ENCODE assay signal across 17 cellular contexts in genomic region chr10:8069627-8070026, GRCh38. TPM values are rescaled to one million over a fixed set of nuclear protein-coding genes. Genes with fewer than 3 reads are reported as not detected.
A peak's percentile ranks its signal among the peaks of the same experiment; 100 is the strongest.
DNase-seq lines count a peak whose midpoint lies in the region; ATAC-seq and TF ChIP-seq lines count a peak whose summit lies in the region.
"Had no signal": no experiment of that assay in that cellular context is flagged by ENCODE, and none has a peak within 500 bp of the region (broad histone marks: within the 10 kb centered on the region; RNA-seq: fewer than 3 reads in every experiment).

No MANE protein-coding gene starts in this region.

- no peak overlapping the region for H3K9ac ChIP-seq in smooth muscle cell (ENCODE audit: low read depth)
- H3K9ac ChIP-seq: GM23248 had no signal

- H3K36me3 ChIP-seq in smooth muscle cell (ENCODE audit: low read depth) (no peaks in the 10 kb centered on the region), Peyer's patch (no peaks in the 10 kb centered on the region)
- H3K36me3 ChIP-seq: brain microvascular endothelial cell had no signal

- TF ChIP-seq POLR2A in Peyer's patch (IDR thresholded peaks at IDR 0.05): no peak

- peak overlapping the region; percentile 15 for H3K4me2 ChIP-seq in smooth muscle cell

- peaks cover 7% of the 10 kb centered on the region for H3K4me1 ChIP-seq in smooth muscle cell (ENCODE audit: low read depth)
- H3K4me1 ChIP-seq in Peyer's patch: no peaks in the 10 kb centered on the region

- H3K9me3 ChIP-seq in smooth muscle cell (replicated peaks; ENCODE audit: low read depth): no peaks in the 10 kb centered on the region
- no peaks in the 10 kb centered on the region for H3K9me3 ChIP-seq in Peyer's patch
- H3K9me3 ChIP-seq: heart left ventricle, suprapubic skin had no signal

- H3K27ac ChIP-seq in smooth muscle cell (ENCODE audit: low read depth): peak overlapping the region; percentile 55
- no peak overlapping the region for H3K27ac ChIP-seq in Peyer's patch
- H3K27ac ChIP-seq: brain microvascular endothelial cell, GM23248, heart left ventricle, suprapubic skin had no signal

- H3K4me3 ChIP-seq in astrocyte of the spinal cord (ENCODE audit: low read depth, low read length) (no peak overlapping the region), smooth muscle cell (no peak overlapping the region), Peyer's patch (no peak overlapping the region)
- H3K4me3 ChIP-seq: GM23248, heart left ventricle, suprapubic skin had no signal

- H3K27ac Mint-ChIP-seq in natural killer cell treated with Interleukin-12 subunit alpha and Interleukin-12 subunit beta and Interleukin-15 and Interleukin-18, amount 100 ng/mL, for 72 hours: peak overlapping the region in 1 of 2 donors; percentile 20
- H3K27ac Mint-ChIP-seq in natural killer cell: peak overlapping the region in 1 of 2 donors; percentile 98
- H3K27ac Mint-ChIP-seq: memory B cell had no signal

- no peaks in the 10 kb centered on the region for H3K9me3 Mint-ChIP-seq in natural killer cell treated with Interleukin-12 subunit alpha and Interleukin-12 subunit beta and Interleukin-15 and Interleukin-18, amount 100 ng/mL, for 72 hours
- H3K9me3 Mint-ChIP-seq in natural killer cell: no peaks in the 10 kb centered on the region
- H3K9me3 Mint-ChIP-seq: memory B cell had no signal

- peaks cover 6% of the 10 kb centered on the region for H3K79me2 ChIP-seq in smooth muscle cell (ENCODE audit: low read depth)

- H3K36me3 Mint-ChIP-seq in natural killer cell treated with Interleukin-12 subunit alpha and Interleukin-12 subunit beta and Interleukin-15 and Interleukin-18, amount 100 ng/mL, for 72 hours: peaks cover 52% of the 10 kb centered on the region
- peaks cover 60% of the 10 kb centered on the region for H3K36me3 Mint-ChIP-seq in natural killer cell
- H3K36me3 Mint-ChIP-seq: memory B cell had no signal

- in situ Hi-C loops in astrocyte of the spinal cord (cut with HindIII; ENCODE audit: low sequenced_read_pairs): no loop called here

- H3K27me3 ChIP-seq in smooth muscle cell (ENCODE audit: low read depth): no peaks in the 10 kb centered on the region
- no peaks in the 10 kb centered on the region for H3K27me3 ChIP-seq in Peyer's patch

- intact Hi-C loops in natural killer cell (cut with micrococcal nuclease): no loop called here

- H4K20me1 ChIP-seq in smooth muscle cell (ENCODE audit: low read depth): no peaks in the 10 kb centered on the region

- WGBS in smooth muscle cell (ENCODE audit: low lambda C conversion rate): 73% methylated on average over 7 of the region's 7 CpGs

- H3F3A ChIP-seq in smooth muscle cell (ENCODE audit: low read depth): peaks cover 10% of the 10 kb centered on the region

- H3K27me3 Mint-ChIP-seq in natural killer cell treated with Interleukin-12 subunit alpha and Interleukin-12 subunit beta and Interleukin-15 and Interleukin-18, amount 100 ng/mL, for 72 hours: no peaks in the 10 kb centered on the region
- H3K27me3 Mint-ChIP-seq in natural killer cell (ENCODE audit: low read depth in 2 of 2): no peaks in the 10 kb centered on the region

- no peak for ATAC-seq in natural killer cell treated with Interleukin-12 subunit alpha and Interleukin-12 subunit beta and Interleukin-15 and Interleukin-18, amount 100 ng/mL, for 72 hours
- ATAC-seq in natural killer cell (no peak), GM19452 (IDR thresholded peaks at IDR 0.05; ENCODE audit: unreplicated experiment) (no peak)
- ATAC-seq: heart left ventricle had no signal

- no peak for TF ChIP-seq CTCF in natural killer cell (IDR thresholded peaks at IDR 0.05)
- TF ChIP-seq CTCF in astrocyte of the spinal cord (IDR thresholded peaks at IDR 0.05; ENCODE audit: low read depth, low read length): no peak
- TF ChIP-seq CTCF in smooth muscle cell (IDR thresholded peaks at IDR 0.05; ENCODE audit: borderline replicate concordance, insufficient read depth, poor library complexity, severe bottlenecking): no peak
- no peak for TF ChIP-seq CTCF in Peyer's patch (IDR thresholded peaks at IDR 0.05)

- H3K4me3 Mint-ChIP-seq in natural killer cell treated with Interleukin-12 subunit alpha and Interleukin-12 subunit beta and Interleukin-15 and Interleukin-18, amount 100 ng/mL, for 72 hours: peak overlapping the region; percentile 21
- H3K4me3 Mint-ChIP-seq in natural killer cell: no peak overlapping the region
- H3K4me3 Mint-ChIP-seq: memory B cell had no signal

- peaks cover 51 to 55% of the 10 kb centered on the region in 2 donors for H3K4me1 Mint-ChIP-seq in natural killer cell treated with Interleukin-12 subunit alpha and Interleukin-12 subunit beta and Interleukin-15 and Interleukin-18, amount 100 ng/mL, for 72 hours (ENCODE audit: low read depth in 2 of 2)
- peaks cover 64 to 75% of the 10 kb centered on the region in 2 donors for H3K4me1 Mint-ChIP-seq in natural killer cell
- H3K4me1 Mint-ChIP-seq: memory B cell had no signal

- DNase-seq in natural killer cell treated with Interleukin-12 subunit alpha and Interleukin-12 subunit beta and Interleukin-15 and Interleukin-18, amount 100 ng/mL, for 72 hours (ENCODE audit: low spot score): no peak
- DNase-seq in natural killer cell: no peak
- peak; percentile 82 for DNase-seq in RPMI7951 (ENCODE audit: low read depth)
- peak; percentile 54 for DNase-seq in astrocyte of the spinal cord (ENCODE audit: low read depth, low spot score)
- no peak for DNase-seq in smooth muscle cell (lab: John Stamatoyannopoulos, UW; ENCODE audit: unreplicated experiment)
- DNase-seq in ecto neural progenitor cell (ENCODE audit: low spot score): no peak
- DNase-seq in Peyer's patch: no peak
- DNase-seq: activated effector memory CD4-positive, alpha-beta T cell treated with Interleukin-2 at 50 U/mL for 16 hours; brain microvascular endothelial cell; GM23248; heart left ventricle; NCI-H187; stimulated activated CD4-positive, alpha-beta T cell treated with anti-CD3 and anti-CD28 coated beads, Interleukin-1b, Interleukin-23, amount 100 ng/mL, for 48 hours had no signal

- H2AFZ ChIP-seq in smooth muscle cell (ENCODE audit: low read depth): no peak overlapping the region
- H2AFZ ChIP-seq: GM23248 had no signal

RNA-seq across cellular contexts. Expression of gene GATA3, which starts 15.1 kb away (rescaled TPM):
- 10 to 100 TPM in 1 of 2 donors, 1 to 10 TPM in 1; 7.6 to 10.9 TPM for total RNA-seq in natural killer cell treated with Interleukin-12 subunit alpha and Interleukin-12 subunit beta and Interleukin-15 and Interleukin-18, amount 100 ng/mL, for 72 hours
- total RNA-seq in natural killer cell (10 to 100 TPM; 50.3 to 92.2 (median 68.8) TPM), smooth muscle cell (2.3 and 5.2 TPM in 2 replicates), Peyer's patch (1 to 10 TPM in 2 of 4 donors, under 1 TPM in 1, not detected in 1; 0.80 to 5.8 (median 1.4) TPM)
- 2.5 and 4.0 TPM in 2 replicates for total RNA-seq in RPMI7951 (2014; rRNA removed; shearing (Covaris generic))
- polyA plus RNA-seq in smooth muscle cell: 6.9 and 22.6 TPM in 2 replicates
- total RNA-seq: GM23248, SK-MEL-5 had no signal
- polyA plus RNA-seq: GM23248 had no signal

Comparison
In these comparisons a context has a peak if more than half of its experiments do, and no peak if none do; other contexts are left out.
1. DNase-seq: peak in RPMI7951 (single experiment) and astrocyte of the spinal cord (single experiment); none in natural killer cell treated with Interleukin-12 subunit alpha and Interleukin-12 subunit beta and Interleukin-15 and Interleukin-18, amount 100 ng/mL, for 72 hours (single experiment), natural killer cell (single experiment), smooth muscle cell (single experiment), ecto neural progenitor cell (single experiment) and Peyer's patch (0 of 3).